In genomic region chr10:34698248-34698831, GRCh38 we compare ENCODE assay signal across 1 cellular context.
TF ChIP-seq lines count a peak whose summit lies in the region.

No MANE protein-coding gene starts in this region.

TF ChIP-seq in HCT116, 20 proteins besides CTCF, POLR2A, EP300 and RAD21:
- TF ChIP-seq CBX3 (IDR thresholded peaks at IDR 0.05; ENCODE audit: low read depth) (no peak), ELF1 (IDR thresholded peaks at IDR 0.05; ENCODE audit: borderline replicate concordance, low read depth) (no peak), ZNF274 (IDR thresholded peaks at IDR 0.05; ENCODE audit: low read depth, low read length) (no peak), YY1 (IDR thresholded peaks at IDR 0.05; ENCODE audit: extremely low read depth, insufficient replicate concordance, low read depth, low read length) (no peak), ZFX (IDR thresholded peaks at IDR 0.05) (no peak), FOSL1 (IDR thresholded peaks at IDR 0.05; ENCODE audit: low read depth) (no peak)
